1 cellular context compared by ENCODE assay signal in genomic region chr19:18312021-18312534, GRCh38.
TF ChIP-seq lines count a peak whose summit lies in the region.

No MANE protein-coding gene starts in this region.

TF ChIP-seq in liver, 16 proteins besides CTCF, POLR2A, EP300 and RAD21:
- peak in 1 of 2 donors; percentile 67 for TF ChIP-seq RXRA (IDR thresholded peaks at IDR 0.05)
- TF ChIP-seq SP1 (IDR thresholded peaks at IDR 0.05): peak; percentile 32
- no peak for TF ChIP-seq FOXA2 (IDR thresholded peaks at IDR 0.05)
- no peak for TF ChIP-seq FOXA1 (IDR thresholded peaks at IDR 0.05)
- TF ChIP-seq HNF4A (conservative IDR thresholded peaks at IDR 0.05): peak; percentile 44 to 87
- no peak for TF ChIP-seq EGR1 (IDR thresholded peaks at IDR 0.05; ENCODE audit: low read depth in 2 of 2)
- no peak for TF ChIP-seq JUND (IDR thresholded peaks at IDR 0.05)
- no peak for TF ChIP-seq ZBTB33 (IDR thresholded peaks at IDR 0.05)
